ENCODE assay signal across 1 cellular context in genomic region chr19:3149526-3150505, GRCh38.
TF ChIP-seq lines count a peak whose summit lies in the region.

No MANE protein-coding gene starts in this region.

TF ChIP-seq in GM12878, 131 proteins besides CTCF, POLR2A, EP300 and RAD21:
- TF ChIP-seq IKZF2 (IDR thresholded peaks at IDR 0.05), result no peak
- TF ChIP-seq MEF2B (IDR thresholded peaks at IDR 0.05; ENCODE audit: partially characterized antibody, poor library complexity, severe bottlenecking), result peak; percentile 22
